ENCODE assay signal across 10 cellular contexts in the genomic region with DNA sequence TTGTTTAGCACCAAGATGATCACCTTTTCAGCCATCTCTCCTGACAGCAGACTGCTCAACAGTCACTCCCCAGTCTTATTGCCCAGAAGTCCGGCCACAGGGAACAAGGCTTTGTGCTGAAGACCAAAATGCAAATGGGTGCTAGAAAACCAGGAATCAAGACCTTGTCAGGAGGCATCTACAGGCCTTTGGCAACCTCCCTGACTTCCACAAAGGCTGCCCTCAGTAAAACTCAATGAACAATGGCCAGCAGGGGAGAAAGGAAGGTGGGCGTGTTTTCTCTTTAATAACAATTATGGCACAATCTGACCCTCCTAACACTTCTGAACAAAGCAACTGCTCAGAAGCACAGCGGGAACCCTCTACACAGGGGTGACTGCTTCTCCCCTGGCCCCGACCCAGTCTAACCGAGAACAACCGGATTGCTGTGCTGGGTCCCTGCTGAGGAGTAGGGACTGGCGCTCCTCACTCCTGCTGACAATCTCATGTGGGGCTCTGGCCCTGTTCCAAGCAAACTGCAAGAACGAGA. TPM values are rescaled to one million over a fixed set of nuclear protein-coding genes. Genes with fewer than 3 reads are reported as not detected.
DNase-seq lines count a peak whose midpoint lies in the region; ATAC-seq and TF ChIP-seq lines count a peak whose summit lies in the region.
"Had no signal": no experiment of that assay in that cellular context is flagged by ENCODE, and none has a peak within 500 bp of the region (broad histone marks: within the 10 kb centered on the region; RNA-seq: fewer than 3 reads in every experiment).

No MANE protein-coding gene starts in this region.

- in situ Hi-C loops in IMR-90 (cut with MboI; ENCODE audit: low sequenced_read_pairs): loop anchor here (5.0 kb wide), 2 partner anchors 48 to 163 kb away; a partner anchor contains a TSS

- H3K4me3 Mint-ChIP-seq in activated CD8-positive, alpha-beta T cell treated with anti-CD3 and anti-CD28 coated beads for 36 hours: no peak overlapping the region
- H3K4me3 Mint-ChIP-seq: dendritic cell treated with granulocyte-macrophage colony-stimulating factor and Interleukin-4, amounts not matched to agents 40 ng/mL and 50 ng/mL, for 4 days; stimulated activated naive CD8-positive, alpha-beta T cell treated with anti-CD3 and anti-CD28 coated beads, Interleukin-15, amount 100 ng/mL, for 72 hours had no signal

- peak overlapping the region; percentile 18; the same call in 1 of the 2 replicates for H3K27ac ChIP-seq in IMR-90 (ENCODE audit: insufficient read depth, low read length)
- H3K27ac ChIP-seq in heart right ventricle: peak overlapping the region; percentile 32 to 93 (median 85)
- peak overlapping the region; percentile 86 for H3K27ac ChIP-seq in smooth muscle cell (ENCODE audit: low read depth)

- peak overlapping the region; percentile 11 for H2AK9ac ChIP-seq in IMR-90 (replicated peaks; ENCODE audit: low read depth, low read length, poor library complexity)

- no CpG with 5 or more reads among the region's 8 CpGs for WGBS in IMR-90 (ENCODE audit: extremely low coverage in 2 of 2, insufficient read length in 1 of 2), 2 experiments
- 28 to 37% methylated on average over 8 of the region's 8 CpGs for WGBS in heart right ventricle, 2 donors
- 92% methylated on average over 8 of the region's 8 CpGs for WGBS in smooth muscle cell (ENCODE audit: low lambda C conversion rate)

- peaks cover 42% of the 10 kb centered on the region for H3K36me3 ChIP-seq in IMR-90 (ENCODE audit: control insufficient read depth, insufficient read depth, low read length)
- H3K36me3 ChIP-seq in heart right ventricle: peaks cover 0 to 59% (median 13%) of the 10 kb centered on the region in 9 donors
- H3K36me3 ChIP-seq in smooth muscle cell (ENCODE audit: low read depth): no peaks in the 10 kb centered on the region

- no peaks in the 10 kb centered on the region for H3K9me3 ChIP-seq in IMR-90 (ENCODE audit: control insufficient read depth, insufficient read depth, low read length)
- H3K9me3 ChIP-seq in heart right ventricle: no peaks in the 10 kb centered on the region
- no peaks in the 10 kb centered on the region for H3K9me3 ChIP-seq in smooth muscle cell (replicated peaks; ENCODE audit: low read depth)

- H2AFZ ChIP-seq in IMR-90 (replicated peaks; ENCODE audit: low read length, poor library complexity) (no peak overlapping the region), smooth muscle cell (ENCODE audit: low read depth) (no peak overlapping the region)

- H4K20me1 ChIP-seq in IMR-90 (ENCODE audit: insufficient read depth, low read length) (no peaks in the 10 kb centered on the region), smooth muscle cell (ENCODE audit: low read depth) (no peaks in the 10 kb centered on the region)

- TF ChIP-seq CTCF in IMR-90 (conservative IDR thresholded peaks at IDR 0.05; ENCODE audit: low read depth, low read length) (no peak), heart right ventricle (IDR thresholded peaks at IDR 0.05) (peak in 2 of 9 donors; percentile 14 to 16), smooth muscle cell (IDR thresholded peaks at IDR 0.05; ENCODE audit: borderline replicate concordance, insufficient read depth, poor library complexity, severe bottlenecking) (no peak)
- TF ChIP-seq CTCF in activated CD8-positive, alpha-beta T cell treated with anti-CD3 and anti-CD28 coated beads for 36 hours (IDR thresholded peaks at IDR 0.05): no peak

- peaks cover 38 to 87% of the 10 kb centered on the region in 2 experiments for H3K79me1 ChIP-seq in IMR-90 (ENCODE audit: low read depth in 1 of 2, low read length in 2 of 2)

- no peak for TF ChIP-seq POLR2A in IMR-90 (IDR thresholded peaks at IDR 0.05; ENCODE audit: low read depth, low read length)
- no peak for TF ChIP-seq POLR2A in erythroblast (IDR thresholded peaks at IDR 0.05; ENCODE audit: low read length)

- H4K91ac ChIP-seq in IMR-90 (ENCODE audit: insufficient read depth, low read depth, low read length): 0 out of 2 replicates have a peak overlapping the region, but pooled peaks have one; percentile 3

- no peaks in the 10 kb centered on the region for H3K27me3 ChIP-seq in IMR-90 (ENCODE audit: control insufficient read depth, insufficient read depth, low read length)
- H3K27me3 ChIP-seq in heart right ventricle: no peaks in the 10 kb centered on the region
- H3K27me3 ChIP-seq in smooth muscle cell (ENCODE audit: low read depth): no peaks in the 10 kb centered on the region

- H3K4me1 Mint-ChIP-seq in activated CD8-positive, alpha-beta T cell treated with anti-CD3 and anti-CD28 coated beads for 36 hours (ENCODE audit: low read depth): peaks cover 17% of the 10 kb centered on the region

- no peaks in the 10 kb centered on the region for H3K27me3 Mint-ChIP-seq in activated CD8-positive, alpha-beta T cell treated with anti-CD3 and anti-CD28 coated beads for 36 hours
- H3K27me3 Mint-ChIP-seq: dendritic cell treated with granulocyte-macrophage colony-stimulating factor and Interleukin-4, amounts not matched to agents 40 ng/mL and 50 ng/mL, for 4 days; stimulated activated naive CD8-positive, alpha-beta T cell treated with anti-CD3 and anti-CD28 coated beads, Interleukin-15, amount 100 ng/mL, for 72 hours had no signal

- intact Hi-C loops in IMR-90 (cut with micrococcal nuclease) (loop anchor here (5.0 to 10.0 kb wide), 2 partner anchors 138 to 516 kb away; a partner anchor contains a TSS), heart right ventricle (cut with DNase I) (loop anchor here in 3 of 10 donors (5.0 to 10.0 kb wide), 3 partner anchors 56 to 233 kb away; no protein-coding TSS in a partner anchor), left colon (cut with DNase I, micrococcal nuclease) (loop anchor here in 1 of 2 donors (10.0 kb wide), 1 partner anchor 156 kb away; no protein-coding TSS in a partner anchor)
- intact Hi-C loops in activated CD8-positive, alpha-beta T cell treated with anti-CD3 and anti-CD28 coated beads for 36 hours (cut with micrococcal nuclease): loop anchor here (10.0 kb wide), 1 partner anchor 46 kb away; no protein-coding TSS in a partner anchor

- H3K4me2 ChIP-seq in IMR-90 (ENCODE audit: low read depth, low read length) (no peak overlapping the region), smooth muscle cell (no peak overlapping the region)

- no peak overlapping the region for H2BK120ac ChIP-seq in IMR-90 (ENCODE audit: low read depth, low read length)

- H3K14ac ChIP-seq in IMR-90 (replicated peaks; ENCODE audit: low read depth, low read length): peak overlapping the region; percentile 32; the same call in 1 of the 2 replicates

- H3K9me3 Mint-ChIP-seq in activated CD8-positive, alpha-beta T cell treated with anti-CD3 and anti-CD28 coated beads for 36 hours: no peaks in the 10 kb centered on the region
- H3K9me3 Mint-ChIP-seq: dendritic cell treated with granulocyte-macrophage colony-stimulating factor and Interleukin-4, amounts not matched to agents 40 ng/mL and 50 ng/mL, for 4 days; stimulated activated naive CD8-positive, alpha-beta T cell treated with anti-CD3 and anti-CD28 coated beads, Interleukin-15, amount 100 ng/mL, for 72 hours had no signal

- H3F3A ChIP-seq in smooth muscle cell (ENCODE audit: low read depth): no peaks in the 10 kb centered on the region

- peak overlapping the region; percentile 22; the same call in 1 of the 2 replicates for H3K4ac ChIP-seq in IMR-90 (ENCODE audit: low read depth, low read length)

- H4K5ac ChIP-seq in IMR-90 (ENCODE audit: low read depth, low read length): peak overlapping the region; percentile 53; the same call in 1 of the 2 replicates

- dilution Hi-C loops in IMR-90 (cut with HindIII; ENCODE audit: low sequenced_read_pairs, unreplicated experiment): no loop called here

- CTCF ChIA-PET in IMR-90 (lab: Yijun Ruan, JAX): no interaction called here
- CTCF ChIA-PET in activated CD8-positive, alpha-beta T cell treated with anti-CD3 and anti-CD28 coated beads for 36 hours (lab: Charles Lee): interaction anchor here (0.7 kb wide), 1 partner anchor 408 kb away, joined by 3 read pairs; no protein-coding TSS in a partner anchor

- peak overlapping the region; percentile 47 for H3K27ac Mint-ChIP-seq in activated CD8-positive, alpha-beta T cell treated with anti-CD3 and anti-CD28 coated beads for 36 hours
- H3K27ac Mint-ChIP-seq: dendritic cell treated with granulocyte-macrophage colony-stimulating factor and Interleukin-4, amounts not matched to agents 40 ng/mL and 50 ng/mL, for 4 days had no signal

- H3K36me3 Mint-ChIP-seq in activated CD8-positive, alpha-beta T cell treated with anti-CD3 and anti-CD28 coated beads for 36 hours (ENCODE audit: low read depth): peaks cover 9% of the 10 kb centered on the region

- H3K4me3 ChIP-seq in IMR-90 (ENCODE audit: insufficient read depth, low read depth, low read length) (no peak overlapping the region), heart right ventricle (no peak overlapping the region), smooth muscle cell (no peak overlapping the region)

- H3K4me1 ChIP-seq in IMR-90 (ENCODE audit: control insufficient read depth, insufficient read depth, low read length): peaks cover 32% of the 10 kb centered on the region
- peaks cover 26 to 72% (median 56%) of the 10 kb centered on the region in 9 donors for H3K4me1 ChIP-seq in heart right ventricle
- peaks cover 26% of the 10 kb centered on the region for H3K4me1 ChIP-seq in smooth muscle cell (ENCODE audit: low read depth)

- no peak overlapping the region for H3K18ac ChIP-seq in IMR-90 (ENCODE audit: low read depth, low read length)

- no TSS peak for BruUV-seq in IMR-90 (replicated peaks; lab: Mats Ljungman, UMichigan)

- H2AK5ac ChIP-seq in IMR-90 (ENCODE audit: low read depth, low read length): 0 out of 2 replicates have a peak overlapping the region, but pooled peaks have one; percentile 21

- H3K9ac ChIP-seq in IMR-90 (ENCODE audit: low read depth, low read length) (no peak overlapping the region), smooth muscle cell (ENCODE audit: low read depth) (no peak overlapping the region)

- ATAC-seq in IMR-90 (ENCODE audit: low read depth): no peak
- ATAC-seq in activated CD8-positive, alpha-beta T cell treated with anti-CD3 and anti-CD28 coated beads for 36 hours: no peak
- peak in 7 of 8 donors; percentile 20 to 59 (median 36) for ATAC-seq in heart right ventricle
- no peak for ATAC-seq in GM19395 (IDR thresholded peaks at IDR 0.05; ENCODE audit: unreplicated experiment)
- no peak for ATAC-seq in left colon
- no peak for ATAC-seq in GM19035 (IDR thresholded peaks at IDR 0.05; ENCODE audit: unreplicated experiment)
- ATAC-seq: stimulated activated naive CD8-positive, alpha-beta T cell treated with anti-CD3 and anti-CD28 coated beads, Interleukin-15, amount 100 ng/mL, for 72 hours had no signal

- TF ChIP-seq RAD21 in IMR-90 (IDR thresholded peaks at IDR 0.05; ENCODE audit: low read length): no peak

- DNase-seq in IMR-90 (no peak), heart right ventricle (peak in 1 of 2 donors; percentile 56), smooth muscle cell (lab: John Stamatoyannopoulos, UW; ENCODE audit: unreplicated experiment) (no peak), left colon (no peak), erythroblast (lab: John Stamatoyannopoulos, UW) (no peak)
- no peak for DNase-seq in activated CD8-positive, alpha-beta T cell treated with anti-CD3 and anti-CD28 coated beads for 36 hours

- H3K79me2 ChIP-seq in smooth muscle cell (ENCODE audit: low read depth): no peaks in the 10 kb centered on the region

- POLR2A ChIA-PET in IMR-90 (lab: Charles Lee; ENCODE audit: unreplicated experiment): no interaction called here
- POLR2A ChIA-PET in activated CD8-positive, alpha-beta T cell treated with anti-CD3 and anti-CD28 coated beads for 36 hours (lab: Charles Lee): no interaction called here

- H2BK20ac ChIP-seq in IMR-90 (ENCODE audit: low read depth, low read length): peak overlapping the region; percentile 18; the same call in 1 of the 2 replicates

- H3K56ac ChIP-seq in IMR-90 (ENCODE audit: extremely low read depth, insufficient read depth, low read length): no peak overlapping the region

- H2BK15ac ChIP-seq in IMR-90 (ENCODE audit: low read depth, low read length): 0 out of 3 replicates have a peak overlapping the region, but pooled peaks have one; percentile 26

- peak overlapping the region; percentile 50 for H2BK5ac ChIP-seq in IMR-90 (ENCODE audit: low read depth, low read length, poor library complexity, severe bottlenecking)

- H3K23ac ChIP-seq in IMR-90 (ENCODE audit: low read depth, low read length): no peak overlapping the region; the same call in 1 of the 2 replicates

- peaks cover 49% of the 10 kb centered on the region for H3K9me1 ChIP-seq in IMR-90 (ENCODE audit: insufficient read depth, low read length)

- peak overlapping the region in 1 of 2 experiments; percentile 33; a peak in 1 of 4 replicates for H4K8ac ChIP-seq in IMR-90 (ENCODE audit: low read depth in 2 of 2, low read length in 2 of 2)

RNA-seq across cellular contexts. Expression of a gene that starts 41.6 kb away (rescaled TPM):
- 54.7 and 59.1 TPM in 2 replicates for total RNA-seq in IMR-90 (2012; rRNA removed)
- polyA plus RNA-seq in IMR-90 (2012; rRNA removed): 69.1 and 74.2 TPM in 2 replicates
- 22.5 and 32.9 TPM in 2 replicates for polyA plus RNA-seq in IMR-90 (2012; cell fraction: cytosol; rRNA removed)
- 442 and 448 TPM in 2 replicates for polyA plus RNA-seq in IMR-90 (2012; cell fraction: nucleus; rRNA removed; ENCODE audit: low replicate concordance)
- 100 to 1,000 TPM; 259 to 260 TPM for total RNA-seq in activated CD8-positive, alpha-beta T cell treated with anti-CD3 and anti-CD28 coated beads for 36 hours
- 10 to 100 TPM; 36.6 to 63.6 (median 47.9) TPM for total RNA-seq in heart right ventricle
- polyA plus RNA-seq in heart right ventricle: 10 to 100 TPM; 38.8 to 81.7 TPM
- 45.2 and 77.1 TPM in 2 replicates for total RNA-seq in smooth muscle cell
- polyA plus RNA-seq in smooth muscle cell: 36.9 and 38.5 TPM in 2 replicates
- total RNA-seq in left colon: 10 to 100 TPM; 58.0 to 74.7 TPM

Comparison
In these comparisons a context has a peak if more than half of its experiments do, and no peak if none do; other contexts are left out.
1. ATAC-seq: peak in heart right ventricle (7 of 8); none in IMR-90 (single experiment), activated CD8-positive, alpha-beta T cell treated with anti-CD3 and anti-CD28 coated beads for 36 hours (single experiment), GM19395 (single experiment), left colon (single experiment) and GM19035 (single experiment).
2. H3K27ac ChIP-seq: peak in every context shown above with its lines; median percentile 86 in smooth muscle cell; 85 in heart right ventricle; 18 in IMR-90.